17 cellular contexts compared by ENCODE assay signal in the genomic region with DNA sequence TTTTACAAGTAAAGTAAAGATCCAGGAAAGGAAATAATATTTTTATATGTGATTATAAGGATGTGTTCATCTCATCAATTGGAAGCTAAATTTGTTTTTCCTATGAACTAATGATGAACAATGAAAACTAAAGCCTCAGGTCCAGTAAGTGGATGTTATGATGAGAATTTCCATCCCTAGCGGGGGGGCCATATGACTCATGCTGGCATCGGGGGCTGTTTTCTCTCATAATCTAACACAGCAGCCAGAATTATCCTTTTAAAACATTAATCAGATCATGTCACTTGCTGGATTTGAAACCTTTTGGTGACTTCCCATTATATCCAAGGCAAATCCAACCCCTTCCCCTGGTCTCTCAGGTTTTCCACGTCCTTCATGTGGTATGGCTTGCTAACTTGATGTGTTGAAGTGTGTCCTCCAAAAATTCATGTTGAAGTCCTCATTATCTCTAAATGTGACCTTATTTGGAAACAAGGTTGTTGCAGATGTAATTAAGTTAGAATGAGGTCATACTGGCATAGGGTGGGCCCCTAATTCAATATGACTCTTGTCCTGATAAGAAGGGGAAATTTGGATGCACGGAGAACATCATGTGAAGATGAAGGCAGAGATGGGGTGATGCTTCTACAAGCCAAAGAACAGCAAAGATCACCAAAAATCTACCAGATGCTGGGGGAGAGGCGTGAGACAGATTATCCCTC.
DNase-seq lines count a peak whose midpoint lies in the region; ATAC-seq, FAIRE-seq and TF ChIP-seq lines count a peak whose summit lies in the region.
"Had no signal": no experiment of that assay in that cellular context is flagged by ENCODE, and none has a peak within 500 bp of the region (broad histone marks: within the 10 kb centered on the region; RNA-seq: fewer than 3 reads in every experiment).

No MANE protein-coding gene starts in this region.

- intact Hi-C loops in kidney (cut with DNase I), result no loop called here

- H4K20me1 ChIP-seq in SK-N-SH (ENCODE audit: insufficient read depth), result no peaks in the 10 kb centered on the region

- no peak overlapping the region for H2AFZ ChIP-seq in SK-N-SH (ENCODE audit: low read depth)

- no peaks in the 10 kb centered on the region for H3K79me2 ChIP-seq in SK-N-SH (ENCODE audit: insufficient read depth)

- H3K27ac ChIP-seq in SK-N-SH (ENCODE audit: low read depth in 2 of 2, low read length in 1 of 2) (no peak overlapping the region), kidney (ENCODE audit: low read depth in 2 of 2, low read length in 2 of 2) (no peak overlapping the region)
- H3K27ac ChIP-seq: A549 had no signal

- H3K36me3 ChIP-seq in SK-N-SH (replicated peaks in 1 of 2; ENCODE audit: control insufficient read depth in 1 of 2, insufficient read depth in 2 of 2, low read length in 1 of 2) (no peaks in the 10 kb centered on the region), kidney (ENCODE audit: control insufficient read depth in 1 of 2, insufficient read depth in 2 of 2, low read length in 2 of 2) (no peaks in the 10 kb centered on the region)

- no peak overlapping the region for H3K4me2 ChIP-seq in SK-N-SH
- H3K4me2 ChIP-seq: A549 had no signal

- CTCF ChIA-PET in SK-N-SH (lab: Yijun Ruan, JAX), result interaction anchor here (0.9 to 1.1 kb wide), 3 partner anchors 101 to 476 kb away, joined by 3 to 5 read pairs (median 4); a partner anchor contains a TSS

- POLR2A ChIA-PET in SK-N-SH (lab: Yijun Ruan, JAX), result no interaction called here

- TF ChIP-seq RAD21 in SK-N-SH (IDR thresholded peaks at IDR 0.05; ENCODE audit: low read length), result no peak

- H3K27me3 ChIP-seq in SK-N-SH (ENCODE audit: insufficient read depth), result no peaks in the 10 kb centered on the region

- no peak for ATAC-seq in HG03571 (IDR thresholded peaks at IDR 0.05; ENCODE audit: unreplicated experiment)
- ATAC-seq: A549 had no signal

- H3K4me1 ChIP-seq in SK-N-SH (ENCODE audit: control insufficient read depth in 1 of 2, insufficient read depth in 2 of 2, low read depth in 1 of 2, low read length in 1 of 2) (peaks cover 0 to 3% of the 10 kb centered on the region in 2 experiments; a peak in 2 of 4 replicates), kidney (ENCODE audit: control insufficient read depth in 1 of 2, insufficient read depth in 1 of 2, low read depth in 1 of 2, low read length in 2 of 2) (peaks cover 0 to under 1% of the 10 kb centered on the region in 2 donors)
- H3K4me1 ChIP-seq: A549 had no signal

- peak; percentile 41 for FAIRE-seq in colon (lab: Jason Lieb, UNC)
- FAIRE-seq in kidney (lab: Jason Lieb, UNC), result peak; percentile 6
- FAIRE-seq: A549 had no signal

- DNase-seq in EH (ENCODE audit: low read depth) (peak; percentile 11), SK-N-SH (peak; percentile 10), kidney (no peak), NCI-H345 treated with DMSO at 0.1 percent for 48 hours (lab: John Stamatoyannopoulos, UW; ENCODE audit: unreplicated experiment) (no peak), NCI-H1930 (lab: John Stamatoyannopoulos, UW) (no peak)
- no peak for DNase-seq in activated naive CD4-positive, alpha-beta T cell treated with anti-CD3 and anti-CD28 coated beads, Interleukin-2, amount 50 U/mL, for 16 hours
- DNase-seq: COR-L47, HCEC 1CT, KBM-7, NCI-H1436, NCI-H2081, NCI-H510A treated with DMSO at 0.1 percent for 48 hours, RPMI8226, SIG-M5 had no signal

- H3K9me3 ChIP-seq in SK-N-SH, result no peaks in the 10 kb centered on the region
- H3K9me3 ChIP-seq in kidney (ENCODE audit: control insufficient read depth in 1 of 2, low read length in 2 of 2), result no peaks in the 10 kb centered on the region
- H3K9me3 ChIP-seq: A549 had no signal

- no peaks in the 10 kb centered on the region for H3F3A ChIP-seq in SK-N-SH (replicated peaks; ENCODE audit: insufficient read depth)

- H3K9me2 ChIP-seq in SK-N-SH, result no peaks in the 10 kb centered on the region

- 8% methylated on average over 5 of the region's 5 CpGs for WGBS in SK-N-SH (ENCODE audit: low lambda C conversion rate)

- H3K9ac ChIP-seq in SK-N-SH, result no peak overlapping the region
- H3K9ac ChIP-seq in kidney (ENCODE audit: low read length in 2 of 2), result no peak overlapping the region

- no peak for TF ChIP-seq EP300 in SK-N-SH (IDR thresholded peaks at IDR 0.05; ENCODE audit: borderline replicate concordance in 1 of 2, low read depth in 1 of 2, low read length in 1 of 2)

- H3K4me3 ChIP-seq in SK-N-SH (ENCODE audit: low read depth in 2 of 2, low read length in 1 of 2) (no peak overlapping the region), kidney (ENCODE audit: low read length in 2 of 2) (no peak overlapping the region)
- H3K4me3 ChIP-seq: A549 had no signal

- TF ChIP-seq CTCF in SK-N-SH (IDR thresholded peaks at IDR 0.05) (no peak), kidney (IDR thresholded peaks at IDR 0.05; ENCODE audit: borderline replicate concordance, extremely low read depth, insufficient read depth) (no peak)

TF ChIP-seq in SK-N-SH, 30 proteins besides CTCF, POLR2A, EP300 and RAD21:
- TF ChIP-seq, protein P1, sequence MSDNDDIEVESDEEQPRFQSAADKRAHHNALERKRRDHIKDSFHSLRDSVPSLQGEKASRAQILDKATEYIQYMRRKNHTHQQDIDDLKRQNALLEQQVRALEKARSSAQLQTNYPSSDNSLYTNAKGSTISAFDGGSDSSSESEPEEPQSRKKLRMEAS (IDR thresholded peaks at IDR 0.05; ENCODE audit: low read depth), result no peak
- TF ChIP-seq, protein P2, sequence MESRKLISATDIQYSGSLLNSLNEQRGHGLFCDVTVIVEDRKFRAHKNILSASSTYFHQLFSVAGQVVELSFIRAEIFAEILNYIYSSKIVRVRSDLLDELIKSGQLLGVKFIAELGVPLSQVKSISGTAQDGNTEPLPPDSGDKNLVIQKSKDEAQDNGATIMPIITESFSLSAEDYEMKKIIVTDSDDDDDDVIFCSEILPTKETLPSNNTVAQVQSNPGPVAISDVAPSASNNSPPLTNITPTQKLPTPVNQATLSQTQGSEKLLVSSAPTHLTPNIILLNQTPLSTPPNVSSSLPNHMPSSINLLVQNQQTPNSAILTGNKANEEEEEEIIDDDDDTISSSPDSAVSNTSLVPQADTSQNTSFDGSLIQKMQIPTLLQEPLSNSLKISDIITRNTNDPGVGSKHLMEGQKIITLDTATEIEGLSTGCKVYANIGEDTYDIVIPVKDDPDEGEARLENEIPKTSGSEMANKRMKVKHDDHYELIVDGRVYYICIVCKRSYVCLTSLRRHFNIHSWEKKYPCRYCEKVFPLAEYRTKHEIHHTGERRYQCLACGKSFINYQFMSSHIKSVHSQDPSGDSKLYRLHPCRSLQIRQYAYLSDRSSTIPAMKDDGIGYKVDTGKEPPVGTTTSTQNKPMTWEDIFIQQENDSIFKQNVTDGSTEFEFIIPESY (IDR thresholded peaks at IDR 0.05; ENCODE audit: borderline replicate concordance, low read depth), result no peak
- TF ChIP-seq FOXJ3 (CRISPR knock-in tag; IDR thresholded peaks at IDR 0.05), result no peak
- no peak for TF ChIP-seq RCOR1 (IDR thresholded peaks at IDR 0.05; ENCODE audit: low read length)
- TF ChIP-seq NFIC (IDR thresholded peaks at IDR 0.05; ENCODE audit: borderline replicate concordance), result no peak
- no peak for TF ChIP-seq SMC3 (IDR thresholded peaks at IDR 0.05; ENCODE audit: low read depth, low read length)
- peak; percentile 38; the same call in 1 of the 2 replicates for TF ChIP-seq TCF12 (IDR thresholded peaks at IDR 0.05)
- TF ChIP-seq GABPA (IDR thresholded peaks at IDR 0.05; ENCODE audit: low read depth), result no peak
- TF ChIP-seq POLR2AphosphoS5 (IDR thresholded peaks at IDR 0.05; ENCODE audit: low read depth, low read length), result no peak
- no peak for TF ChIP-seq TEAD4 (IDR thresholded peaks at IDR 0.05; ENCODE audit: borderline replicate concordance, insufficient read depth)
- peak; percentile 23; the same call in 1 of the 2 replicates for TF ChIP-seq FOSL2 (IDR thresholded peaks at IDR 0.05; ENCODE audit: borderline replicate concordance, low read depth)
- TF ChIP-seq TAF1 (IDR thresholded peaks at IDR 0.05; ENCODE audit: borderline replicate concordance, low read depth, low read length), result no peak
- TF ChIP-seq NRF1 (IDR thresholded peaks at IDR 0.05; ENCODE audit: low read depth, low read length), result no peak
- TF ChIP-seq, protein P3, sequence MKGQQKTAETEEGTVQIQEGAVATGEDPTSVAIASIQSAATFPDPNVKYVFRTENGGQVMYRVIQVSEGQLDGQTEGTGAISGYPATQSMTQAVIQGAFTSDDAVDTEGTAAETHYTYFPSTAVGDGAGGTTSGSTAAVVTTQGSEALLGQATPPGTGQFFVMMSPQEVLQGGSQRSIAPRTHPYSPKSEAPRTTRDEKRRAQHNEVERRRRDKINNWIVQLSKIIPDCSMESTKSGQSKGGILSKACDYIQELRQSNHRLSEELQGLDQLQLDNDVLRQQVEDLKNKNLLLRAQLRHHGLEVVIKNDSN (IDR thresholded peaks at IDR 0.05; ENCODE audit: borderline replicate concordance, low read depth), result no peak
- TF ChIP-seq, protein P4, sequence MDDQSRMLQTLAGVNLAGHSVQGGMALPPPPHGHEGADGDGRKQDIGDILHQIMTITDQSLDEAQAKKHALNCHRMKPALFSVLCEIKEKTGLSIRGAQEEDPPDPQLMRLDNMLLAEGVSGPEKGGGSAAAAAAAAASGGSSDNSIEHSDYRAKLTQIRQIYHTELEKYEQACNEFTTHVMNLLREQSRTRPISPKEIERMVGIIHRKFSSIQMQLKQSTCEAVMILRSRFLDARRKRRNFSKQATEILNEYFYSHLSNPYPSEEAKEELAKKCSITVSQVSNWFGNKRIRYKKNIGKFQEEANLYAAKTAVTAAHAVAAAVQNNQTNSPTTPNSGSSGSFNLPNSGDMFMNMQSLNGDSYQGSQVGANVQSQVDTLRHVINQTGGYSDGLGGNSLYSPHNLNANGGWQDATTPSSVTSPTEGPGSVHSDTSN (IDR thresholded peaks at IDR 0.05), result peak; percentile 45; the same call in 1 of the 2 replicates
- TF ChIP-seq RXRA (IDR thresholded peaks at IDR 0.05; ENCODE audit: borderline replicate concordance, low read depth), result no peak
- TF ChIP-seq JUND (IDR thresholded peaks at IDR 0.05), result peak; percentile 50; the same call in 1 of the 2 replicates
- TF ChIP-seq FOXM1 (IDR thresholded peaks at IDR 0.05; ENCODE audit: low read depth), result no peak

Comparison
In these comparisons a context has a peak if more than half of its experiments do, and no peak if none do; other contexts are left out.
1. DNase-seq: peak in EH (single experiment) and SK-N-SH (single experiment); none in kidney (single experiment), NCI-H345 treated with DMSO at 0.1 percent for 48 hours (single experiment), activated naive CD4-positive, alpha-beta T cell treated with anti-CD3 and anti-CD28 coated beads, Interleukin-2, amount 50 U/mL, for 16 hours (single experiment) and NCI-H1930 (0 of 2).